In genomic region chr7:101856488-101857357, GRCh38 we compare ENCODE assay signal across 1 cellular context.
TF ChIP-seq lines count a peak whose summit lies in the region.

No MANE protein-coding gene starts in this region.

TF ChIP-seq in HepG2, 621 proteins besides CTCF, POLR2A, EP300 and RAD21 (continued from another document and continues in another):
- TF ChIP-seq ZSCAN25 (CRISPR knock-in tag; IDR thresholded peaks at IDR 0.05) (no peak), MTA1 (CRISPR knock-in tag; IDR thresholded peaks at IDR 0.05; ENCODE audit: borderline replicate concordance) (no peak; the same call in 1 of the 2 replicates), SKIL (CRISPR knock-in tag; IDR thresholded peaks at IDR 0.05; ENCODE audit: borderline replicate concordance) (0 out of 2 replicates have a peak, but pooled peaks have one; percentile 50), SP2 (CRISPR knock-in tag; IDR thresholded peaks at IDR 0.05) (0 out of 2 replicates have a peak, but pooled peaks have one; percentile 29), NFYB (CRISPR knock-in tag; IDR thresholded peaks at IDR 0.05) (peak; percentile 43; the same call in 1 of the 2 replicates), THYN1 (CRISPR knock-in tag; IDR thresholded peaks at IDR 0.05; ENCODE audit: borderline replicate concordance, low read depth) (no peak), TFAP4 (IDR thresholded peaks at IDR 0.05; ENCODE audit: borderline replicate concordance, low read depth) (peak; percentile 64; the same call in 1 of the 2 replicates), CHCHD3 (CRISPR knock-in tag; IDR thresholded peaks at IDR 0.05) (no peak), THAP11 (CRISPR knock-in tag; IDR thresholded peaks at IDR 0.05) (peak; percentile 44; the same call in 1 of the 2 replicates), STAG1 (CRISPR knock-in tag; IDR thresholded peaks at IDR 0.05) (peak; percentile 60), ZNF607 (CRISPR knock-in tag; IDR thresholded peaks at IDR 0.05; ENCODE audit: borderline replicate concordance) (peak; percentile 77; the same call in 1 of the 2 replicates), NFKB2 (CRISPR knock-in tag; IDR thresholded peaks at IDR 0.05; ENCODE audit: borderline replicate concordance) (peak; percentile 84; the same call in 1 of the 2 replicates), ZNF547 (CRISPR knock-in tag; IDR thresholded peaks at IDR 0.05) (0 out of 2 replicates have a peak, but pooled peaks have one; percentile 56), ZNF251 (CRISPR knock-in tag; IDR thresholded peaks at IDR 0.05) (no peak), KDM2A (CRISPR knock-in tag; IDR thresholded peaks at IDR 0.05; ENCODE audit: borderline replicate concordance, low read depth) (peak; percentile 88), GATAD2A (CRISPR knock-in tag; IDR thresholded peaks at IDR 0.05) (peak; percentile 82; the same call in 1 of the 2 replicates), MEIS1 (CRISPR knock-in tag; IDR thresholded peaks at IDR 0.05; ENCODE audit: borderline replicate concordance) (no peak), MIXL1 (CRISPR knock-in tag; IDR thresholded peaks at IDR 0.05) (no peak), ZNF33A (CRISPR knock-in tag; IDR thresholded peaks at IDR 0.05; ENCODE audit: borderline replicate concordance) (no peak), REXO4 (CRISPR knock-in tag; IDR thresholded peaks at IDR 0.05; ENCODE audit: borderline replicate concordance) (no peak), RCOR2 (CRISPR knock-in tag; IDR thresholded peaks at IDR 0.05) (peak; percentile 38; the same call in 1 of the 2 replicates), ZMYM4 (CRISPR knock-in tag; IDR thresholded peaks at IDR 0.05) (peak; percentile 97), ZNF558 (CRISPR knock-in tag; IDR thresholded peaks at IDR 0.05; ENCODE audit: borderline replicate concordance) (no peak), AGO2 (optimal IDR thresholded peaks at IDR 0.05; ENCODE audit: low read depth, low read length) (peak; percentile 42), ZNF20 (CRISPR knock-in tag; IDR thresholded peaks at IDR 0.05) (no peak), ZNF281 (CRISPR knock-in tag; IDR thresholded peaks at IDR 0.05; ENCODE audit: borderline replicate concordance) (peak; percentile 59; the same call in 1 of the 2 replicates), FOXP4 (CRISPR knock-in tag; IDR thresholded peaks at IDR 0.05) (no peak), MYNN (CRISPR knock-in tag; IDR thresholded peaks at IDR 0.05; ENCODE audit: low read depth) (no peak), ZNF550 (CRISPR knock-in tag; IDR thresholded peaks at IDR 0.05; ENCODE audit: borderline replicate concordance) (no peak), RERE (CRISPR knock-in tag; IDR thresholded peaks at IDR 0.05; ENCODE audit: low read depth) (no peak), BHLHE40 (IDR thresholded peaks at IDR 0.05; ENCODE audit: low read length) (peak; percentile 64), CBX5 (CRISPR knock-in tag; IDR thresholded peaks at IDR 0.05; ENCODE audit: borderline replicate concordance) (peak; percentile 81; the same call in 1 of the 2 replicates), SSRP1 (CRISPR knock-in tag; IDR thresholded peaks at IDR 0.05) (peak; percentile 80), KDM6A (CRISPR knock-in tag; IDR thresholded peaks at IDR 0.05; ENCODE audit: low read depth) (no peak), ZNF563 (CRISPR knock-in tag; IDR thresholded peaks at IDR 0.05) (no peak), ZNF619 (CRISPR knock-in tag; IDR thresholded peaks at IDR 0.05) (peak; percentile 73), PCBP1 (IDR thresholded peaks at IDR 0.05; ENCODE audit: borderline replicate concordance, low read depth, low read length) (no peak; the same call in 1 of the 2 replicates), CSRNP1 (CRISPR knock-in tag; IDR thresholded peaks at IDR 0.05) (no peak), ZNF224 (CRISPR knock-in tag; IDR thresholded peaks at IDR 0.05) (no peak), ZBTB2 (CRISPR knock-in tag; IDR thresholded peaks at IDR 0.05; ENCODE audit: low read depth) (0 out of 2 replicates have a peak, but pooled peaks have one; percentile 49), HOMEZ (CRISPR knock-in tag; IDR thresholded peaks at IDR 0.05; ENCODE audit: low read depth) (peak; percentile 78; the same call in 1 of the 2 replicates), REPIN1 (CRISPR knock-in tag; IDR thresholded peaks at IDR 0.05; ENCODE audit: borderline replicate concordance, low read depth) (peak; percentile 83), ZNF10 (CRISPR knock-in tag; IDR thresholded peaks at IDR 0.05; ENCODE audit: borderline replicate concordance, low read depth) (no peak), ZNF460 (CRISPR knock-in tag; IDR thresholded peaks at IDR 0.05; ENCODE audit: borderline replicate concordance) (no peak), PRPF4 (IDR thresholded peaks at IDR 0.05; ENCODE audit: low read depth, low read length, poor library complexity, severe bottlenecking) (no peak), NCOA5 (CRISPR knock-in tag; IDR thresholded peaks at IDR 0.05) (no peak)
